In genomic region chr19:1058112-1058511, GRCh38 we compare ENCODE assay signal across 1 cellular context.
TF ChIP-seq lines count a peak whose summit lies in the region.

No MANE protein-coding gene starts in this region.

TF ChIP-seq in HCT116, 20 proteins besides CTCF, POLR2A, EP300 and RAD21:
- no peak for TF ChIP-seq FOSL1 (IDR thresholded peaks at IDR 0.05; ENCODE audit: low read depth)
- TF ChIP-seq ELF1 (IDR thresholded peaks at IDR 0.05; ENCODE audit: borderline replicate concordance, low read depth) = no peak
- TF ChIP-seq EGR1 (IDR thresholded peaks at IDR 0.05; ENCODE audit: low read depth) = no peak
- no peak for TF ChIP-seq ZBTB33 (IDR thresholded peaks at IDR 0.05; ENCODE audit: extremely low read depth, insufficient replicate concordance, low read length)
- TF ChIP-seq CBX3 (IDR thresholded peaks at IDR 0.05; ENCODE audit: low read depth) = no peak
- TF ChIP-seq SP1 (IDR thresholded peaks at IDR 0.05; ENCODE audit: low read depth) = no peak
- TF ChIP-seq EZH2phosphoT487 (IDR thresholded peaks at IDR 0.05; ENCODE audit: borderline replicate concordance) = no peak
- TF ChIP-seq CEBPB (IDR thresholded peaks at IDR 0.05; ENCODE audit: low read depth) = no peak
- TF ChIP-seq ZFX (IDR thresholded peaks at IDR 0.05) = no peak
- TF ChIP-seq JUND (IDR thresholded peaks at IDR 0.05) = no peak
- no peak for TF ChIP-seq ATF3 (IDR thresholded peaks at IDR 0.05)
- TF ChIP-seq SIN3A (IDR thresholded peaks at IDR 0.05; ENCODE audit: low read depth) = no peak
- no peak for TF ChIP-seq REST (IDR thresholded peaks at IDR 0.05; ENCODE audit: low read depth)
- TF ChIP-seq POLR2AphosphoS5 (IDR thresholded peaks at IDR 0.05; ENCODE audit: low read depth, low read length) = no peak
- no peak for TF ChIP-seq SRF (IDR thresholded peaks at IDR 0.05; ENCODE audit: low read depth)
- no peak for TF ChIP-seq ZNF274 (IDR thresholded peaks at IDR 0.05; ENCODE audit: low read depth, low read length)
- TF ChIP-seq EZH2 (IDR thresholded peaks at IDR 0.05) = no peak
- no peak for TF ChIP-seq MAX (IDR thresholded peaks at IDR 0.05)
- no peak for TF ChIP-seq YY1 (IDR thresholded peaks at IDR 0.05; ENCODE audit: extremely low read depth, insufficient replicate concordance, low read depth, low read length)
